8 cellular contexts compared by ENCODE assay signal in genomic region chr10:123007558-123008378, GRCh38. TPM values are rescaled to one million over a fixed set of nuclear protein-coding genes. Genes with fewer than 3 reads are reported as not detected.
A peak's percentile ranks its signal among the peaks of the same experiment; 100 is the strongest.
DNase-seq lines count a peak whose midpoint lies in the region; ATAC-seq, FAIRE-seq and TF ChIP-seq lines count a peak whose summit lies in the region.

No MANE protein-coding gene starts in this region.

- peaks cover 36% of the 10 kb centered on the region for H3K36me3 Mint-ChIP-seq in CD8-positive, alpha-beta T cell

- DNase-seq in CD8-positive, alpha-beta T cell: peak; percentile 18 to 67 (median 50)
- DNase-seq in IMR-90: peak; percentile 62
- DNase-seq in SW480 (ENCODE audit: low spot score): peak; percentile 70
- DNase-seq in K562 (ENCODE audit: extremely low read depth in 1 of 4, low spot score in 3 of 4): peak; percentile 10 to 71 (median 28)
- DNase-seq in NCI-H187 (lab: John Stamatoyannopoulos, UW): no peak

- intact Hi-C loops in CD8-positive, alpha-beta T cell (cut with DNase I, micrococcal nuclease): loop anchor here (1.0 to 10.0 kb wide), 11 partner anchors 27 to 1907 kb away; partner anchors contain the start of genes BUB3 (in 2 of the 2), C10orf88 (in 2 of the 2), FAM24B (in 2 of the 2) and LHPP (in 2 of the 2)
- intact Hi-C loops in IMR-90 (cut with micrococcal nuclease) (loop anchor here (2.0 kb wide), 1 partner anchor 51 kb away; no protein-coding TSS in a partner anchor), K562 (cut with micrococcal nuclease) (no loop called here)

- CTCF ChIA-PET in CD8-positive, alpha-beta T cell (lab: Charles Lee): interaction anchor here (1.2 to 1.3 kb wide), 2 partner anchors 27 to 54 kb away, joined by 3 to 7 read pairs; partner anchors contain the start of genes C10orf88 and PSTK
- CTCF ChIA-PET in IMR-90 (lab: Yijun Ruan, JAX) (interaction anchor here (0.7 to 0.9 kb wide), 2 partner anchors 8 to 27 kb away, joined by 3 read pairs; no protein-coding TSS in a partner anchor), K562 (lab: Yijun Ruan, JAX; ENCODE audit: low intra/inter-chr PET ratio) (no interaction called here)

- H3K27me3 ChIP-seq in CD8-positive, alpha-beta T cell (ENCODE audit: insufficient read depth, low read length): no peaks in the 10 kb centered on the region
- H3K27me3 ChIP-seq in IMR-90 (ENCODE audit: control insufficient read depth, insufficient read depth, low read length) (no peaks in the 10 kb centered on the region), K562 (ENCODE audit: control insufficient read depth in 2 of 2, insufficient read depth in 2 of 2, low read length in 2 of 2) (no peaks in the 10 kb centered on the region), iPS-20b (ENCODE audit: insufficient read depth, low read length) (peaks cover 24% of the 10 kb centered on the region)

- no peaks in the 10 kb centered on the region for H3K27me3 Mint-ChIP-seq in CD8-positive, alpha-beta T cell (ENCODE audit: low read depth)

- peaks cover 70% of the 10 kb centered on the region for H3K79me2 ChIP-seq in K562 (ENCODE audit: control insufficient read depth, insufficient read depth, low read length)

- H2AK9ac ChIP-seq in IMR-90 (replicated peaks; ENCODE audit: low read depth, low read length, poor library complexity): peak overlapping the region; percentile 97

- TF ChIP-seq RAD21 in IMR-90 (IDR thresholded peaks at IDR 0.05; ENCODE audit: low read length) (no peak), K562 (CRISPR knock-in tag; conservative IDR thresholded peaks at IDR 0.05 in 1 of 2, IDR thresholded peaks at IDR 0.05 in 1 of 2) (no peak)

- no peak overlapping the region for H2BK20ac ChIP-seq in IMR-90 (ENCODE audit: low read depth, low read length)

- no peak for TF ChIP-seq CTCF in CD8-positive, alpha-beta T cell (IDR thresholded peaks at IDR 0.05)
- TF ChIP-seq CTCF in IMR-90 (conservative IDR thresholded peaks at IDR 0.05; ENCODE audit: low read depth, low read length): 0 out of 2 replicates have a peak, but pooled peaks have one; percentile 0
- no peak for TF ChIP-seq CTCF in K562 (IDR thresholded peaks at IDR 0.05 in 2 of 3, conservative IDR thresholded peaks at IDR 0.05 in 1 of 3; ENCODE audit: insufficient read depth in 2 of 3, low read depth in 1 of 3, low read length in 3 of 3)

- peaks cover 14 to 30% of the 10 kb centered on the region in 2 experiments for H3K79me1 ChIP-seq in IMR-90 (ENCODE audit: low read depth in 1 of 2, low read length in 2 of 2)

- POLR2A ChIA-PET in CD8-positive, alpha-beta T cell (lab: Charles Lee): interaction anchor here (0.5 to 3.2 kb wide), 10 partner anchors 9 to 1350 kb away, joined by 3 to 31 read pairs (median 8); partner anchors contain the start of genes BUB3, C10orf88, PLEKHA1 and PSTK
- POLR2A ChIA-PET in IMR-90 (lab: Charles Lee; ENCODE audit: unreplicated experiment): interaction anchor here (0.6 to 1.5 kb wide), 2 partner anchors 12 to 13 kb away, joined by 3 to 4 read pairs; no protein-coding TSS in a partner anchor
- POLR2A ChIA-PET in K562 (lab: Yijun Ruan, JAX): interaction anchor here (1.0 to 1.8 kb wide), 3 partner anchors 9 to 77 kb away, joined by 4 to 9 read pairs (median 5); no protein-coding TSS in a partner anchor

- H3K9me3 ChIP-seq in CD8-positive, alpha-beta T cell (ENCODE audit: low read length): no peaks in the 10 kb centered on the region
- no peaks in the 10 kb centered on the region for H3K9me3 ChIP-seq in IMR-90 (ENCODE audit: control insufficient read depth, insufficient read depth, low read length)
- no peaks in the 10 kb centered on the region for H3K9me3 ChIP-seq in K562 (replicated peaks; ENCODE audit: control insufficient read depth, insufficient read depth, low read depth, low read length)
- H3K9me3 ChIP-seq in iPS-20b (ENCODE audit: insufficient read depth, low read depth, low read length): no peaks in the 10 kb centered on the region

- H3K9me1 ChIP-seq in IMR-90 (ENCODE audit: insufficient read depth, low read length) (no peaks in the 10 kb centered on the region), K562 (ENCODE audit: control insufficient read depth, insufficient read depth, low read length) (no peaks in the 10 kb centered on the region)

- TF ChIP-seq POLR2A in IMR-90 (IDR thresholded peaks at IDR 0.05; ENCODE audit: low read depth, low read length) (no peak), K562 (conservative IDR thresholded peaks at IDR 0.05) (no peak)

- dilution Hi-C loops in IMR-90 (cut with HindIII; ENCODE audit: low sequenced_read_pairs, unreplicated experiment): no loop called here

- H3K27ac Mint-ChIP-seq in CD8-positive, alpha-beta T cell: peak overlapping the region; percentile 99

- no peak overlapping the region for H2BK5ac ChIP-seq in IMR-90 (ENCODE audit: low read depth, low read length, poor library complexity, severe bottlenecking)

- no peaks in the 10 kb centered on the region for H3K9me3 Mint-ChIP-seq in CD8-positive, alpha-beta T cell

- no peak overlapping the region for H3K14ac ChIP-seq in IMR-90 (replicated peaks; ENCODE audit: low read depth, low read length)

- H3K4me1 Mint-ChIP-seq in CD8-positive, alpha-beta T cell (ENCODE audit: low read depth): peaks cover 64% of the 10 kb centered on the region

- TF ChIP-seq EP300 in K562 (IDR thresholded peaks at IDR 0.05; ENCODE audit: low read length): no peak

- peak overlapping the region; percentile 89 for H3K4me3 ChIP-seq in CD8-positive, alpha-beta T cell (ENCODE audit: low read depth, low read length)
- H3K4me3 ChIP-seq in IMR-90 (ENCODE audit: insufficient read depth, low read depth, low read length) (peak overlapping the region; percentile 66), K562 (peak overlapping the region; percentile 98), iPS-20b (ENCODE audit: low read length) (peak overlapping the region; percentile 81), skin epidermis (peak overlapping the region; percentile 68 to 98 (median 96))

- ATAC-seq in CD8-positive, alpha-beta T cell: peak; percentile 14
- ATAC-seq in GM21367 (IDR thresholded peaks at IDR 0.05; ENCODE audit: unreplicated experiment): peak; percentile 41
- ATAC-seq in IMR-90 (ENCODE audit: low read depth): peak; percentile 25; the same call in 1 of the 2 replicates
- ATAC-seq in K562: peak; percentile 72

- no peak overlapping the region for H3K18ac ChIP-seq in IMR-90 (ENCODE audit: low read depth, low read length)

- no peak overlapping the region for H2BK15ac ChIP-seq in IMR-90 (ENCODE audit: low read depth, low read length)

- 0% methylated on average over 11 of the region's 34 CpGs; no CpG with 5 or more reads in 1 of the 2 experiments for WGBS in IMR-90 (ENCODE audit: extremely low coverage in 2 of 2, insufficient read length in 1 of 2), 2 experiments
- 2% methylated on average over 28 of the region's 34 CpGs for WGBS in K562 (ENCODE audit: insufficient coverage, low coverage, missing lambda C conversion rate)

- H2BK120ac ChIP-seq in IMR-90 (ENCODE audit: low read depth, low read length): no peak overlapping the region

- H3K4me2 ChIP-seq in IMR-90 (ENCODE audit: low read depth, low read length) (peak overlapping the region; percentile 93), K562 (ENCODE audit: insufficient read depth, low read length) (peak overlapping the region; percentile 83)

- H2AFZ ChIP-seq in IMR-90 (replicated peaks; ENCODE audit: low read length, poor library complexity) (peak overlapping the region; percentile 100), K562 (ENCODE audit: low read depth, low read length) (peak overlapping the region; percentile 80)

- peak overlapping the region; percentile 63 for H3K23ac ChIP-seq in IMR-90 (ENCODE audit: low read depth, low read length)

- 0 out of 2 replicates have a peak overlapping the region, but pooled peaks have one; percentile 43 for H3K56ac ChIP-seq in IMR-90 (ENCODE audit: extremely low read depth, insufficient read depth, low read length)

- H3K36me3 ChIP-seq in CD8-positive, alpha-beta T cell (ENCODE audit: insufficient read depth, low read length): peaks cover 5% of the 10 kb centered on the region
- H3K36me3 ChIP-seq in IMR-90 (ENCODE audit: control insufficient read depth, insufficient read depth, low read length) (no peaks in the 10 kb centered on the region), K562 (ENCODE audit: control insufficient read depth, insufficient read depth, low read length) (peaks cover 13% of the 10 kb centered on the region; the same call in 2 of the 3 replicates), iPS-20b (ENCODE audit: insufficient read depth, low read depth, low read length) (0 out of 2 replicates have a peak, but pooled peaks cover 5% of the 10 kb centered on the region)

- no peaks in the 10 kb centered on the region; the same call in 1 of the 2 replicates for H4K20me1 ChIP-seq in IMR-90 (ENCODE audit: insufficient read depth, low read length)
- H4K20me1 ChIP-seq in K562 (replicated peaks; ENCODE audit: control insufficient read depth, insufficient read depth, low read length): no peaks in the 10 kb centered on the region

- 0 out of 2 replicates have a peak overlapping the region, but pooled peaks have one; percentile 1 for H3K4ac ChIP-seq in IMR-90 (ENCODE audit: low read depth, low read length)

- peak overlapping the region; percentile 83 for H3K9ac ChIP-seq in IMR-90 (ENCODE audit: low read depth, low read length)
- H3K9ac ChIP-seq in K562 (ENCODE audit: insufficient read depth in 1 of 2, low read depth in 2 of 2, low read length in 2 of 2): peak overlapping the region; percentile 91 to 97
- peak overlapping the region; percentile 87 for H3K9ac ChIP-seq in iPS-20b (ENCODE audit: low read depth, low read length)

- H3K4me1 ChIP-seq in CD8-positive, alpha-beta T cell (ENCODE audit: insufficient read depth, low read length): peaks cover 48% of the 10 kb centered on the region
- H3K4me1 ChIP-seq in IMR-90 (ENCODE audit: control insufficient read depth, insufficient read depth, low read length) (no peaks in the 10 kb centered on the region), K562 (replicated peaks in 1 of 2; ENCODE audit: control insufficient read depth in 2 of 2, insufficient read depth in 2 of 2, low read length in 2 of 2) (peaks cover 11 to 16% of the 10 kb centered on the region in 2 experiments; a peak in 4 of 5 replicates), iPS-20b (ENCODE audit: insufficient read depth, low read length) (peaks cover 9% of the 10 kb centered on the region; the same call in 1 of the 2 replicates)

- H3K27ac ChIP-seq in CD8-positive, alpha-beta T cell (ENCODE audit: low read depth, low read length): peak overlapping the region; percentile 98
- H3K27ac ChIP-seq in IMR-90 (ENCODE audit: insufficient read depth, low read length): no peak overlapping the region; the same call in 1 of the 2 replicates
- peak overlapping the region; percentile 92 for H3K27ac ChIP-seq in K562 (ENCODE audit: extremely low read depth, low read depth, low read length)
- no peak overlapping the region for H3K27ac ChIP-seq in iPS-20b (ENCODE audit: low read length)
- H3K27ac ChIP-seq in skin epidermis: peak overlapping the region; percentile 58 to 98 (median 94)

- H3K4me3 Mint-ChIP-seq in CD8-positive, alpha-beta T cell: peak overlapping the region; percentile 97

- H4K8ac ChIP-seq in IMR-90 (ENCODE audit: low read depth in 2 of 2, low read length in 2 of 2): no peak overlapping the region

- BruUV-seq in IMR-90 (replicated peaks; lab: Mats Ljungman, UMichigan) (no TSS peak), K562 (replicated peaks; lab: Mats Ljungman, UMichigan) (TSS peak; percentile 35)

- in situ Hi-C loops in IMR-90 (cut with MboI; ENCODE audit: low sequenced_read_pairs) (no loop called here), K562 (cut with MboI) (no loop called here)

- H2AK5ac ChIP-seq in IMR-90 (ENCODE audit: low read depth, low read length): no peak overlapping the region; the same call in 1 of the 2 replicates

- H4K91ac ChIP-seq in IMR-90 (ENCODE audit: insufficient read depth, low read depth, low read length): no peak overlapping the region

- peak; percentile 79 for FAIRE-seq in K562 (lab: Jason Lieb, UNC)

- H4K5ac ChIP-seq in IMR-90 (ENCODE audit: low read depth, low read length): no peak overlapping the region

RNA-seq across cellular contexts. Expression of gene IKZF5, which starts 0.8 kb away (rescaled TPM):
- total RNA-seq in CD8-positive, alpha-beta T cell: 10 to 100 TPM; 89.5 to 96.1 TPM
- total RNA-seq in IMR-90 (2012; rRNA removed) (2.9 and 4.2 TPM in 2 replicates), K562 (2014; rRNA removed) (3.8 and 5.4 TPM in 2 replicates), K562 (2014; rRNA removed; fragmentation: Illumina TruSeq; extraction: Trizol) (6.1 and 8.5 TPM in 2 replicates), K562 (2015; rRNA removed; fragmentation: Illumina TruSeq; extraction: Trizol) (4.4 and 5.4 TPM in 2 replicates), K562 (2021) (11.3 and 12.7 TPM in 2 replicates)
- polyA plus RNA-seq in IMR-90 (2012; rRNA removed) (4.4 and 5.1 TPM in 2 replicates), K562 (2011; rRNA removed) (12.4 and 12.5 TPM in 2 replicates), K562 (2014; fragmentation: Illumina TruSeq; extraction: Trizol) (12.9 and 19.6 TPM in 2 replicates), K562 (2014; fragmentation: Nextera tagmentation; extraction: Ambion mirVana) (10 to 100 TPM; 11.2 to 13.8 TPM), K562 (2014; rRNA removed) (8.5 and 13.6 TPM in 2 replicates)
- 0.87 and 1.2 TPM in 2 replicates for polyA plus RNA-seq in IMR-90 (2012; cell fraction: cytosol; rRNA removed)
- polyA plus RNA-seq in IMR-90 (2012; cell fraction: nucleus; rRNA removed; ENCODE audit: low replicate concordance): 4.0 and 12.1 TPM in 2 replicates
- 9.1 and 30.0 TPM in 2 replicates for total RNA-seq in K562 (2011; cell fraction: chromatin; rRNA removed; ENCODE audit: low replicate concordance)
- total RNA-seq in K562 (2011; cell fraction: nucleolus; rRNA removed): 5.0 and 6.7 TPM in 2 replicates
- 12.0 and 18.2 TPM in 2 replicates for total RNA-seq in K562 (2011; cell fraction: nucleoplasm; rRNA removed)
- 5.4 and 6.6 TPM in 2 replicates for polyA plus RNA-seq in K562 (2011; cell fraction: cytosol; rRNA removed)
- 12.2 and 12.3 TPM in 2 replicates for polyA plus RNA-seq in K562 (2011; cell fraction: nucleus; rRNA removed)
- polyA plus RNA-seq in K562 (2012): 4.7 and 7.7 TPM in 2 replicates
- polyA minus RNA-seq in K562 (2011; rRNA and poly(A)+ RNA removed): 13.9 and 15.3 TPM in 2 replicates
- polyA minus RNA-seq in K562 (2011; cell fraction: cytosol; rRNA and poly(A)+ RNA removed): 4.0 and 5.3 TPM in 2 replicates
- 5.5 and 10.9 TPM in 2 replicates for polyA minus RNA-seq in K562 (2011; cell fraction: nucleus; rRNA and poly(A)+ RNA removed)

RNA-seq across cellular contexts. Expression of gene ACADSB, which starts 1.0 kb away (rescaled TPM):
- 10 to 100 TPM; 18.2 to 18.5 TPM for total RNA-seq in CD8-positive, alpha-beta T cell
- 9.2 and 10.6 TPM in 2 replicates for total RNA-seq in IMR-90 (2012; rRNA removed)
- 3.8 and 6.2 TPM in 2 replicates for polyA plus RNA-seq in IMR-90 (2012; rRNA removed)
- 0.84 and 1.6 TPM in 2 replicates for polyA plus RNA-seq in IMR-90 (2012; cell fraction: cytosol; rRNA removed)
- polyA plus RNA-seq in IMR-90 (2012; cell fraction: nucleus; rRNA removed; ENCODE audit: low replicate concordance): 0.72 and 6.5 TPM in 2 replicates
- 4.9 and 17.0 TPM in 2 replicates for total RNA-seq in K562 (2011; cell fraction: chromatin; rRNA removed; ENCODE audit: low replicate concordance)
- 2.0 and 4.6 TPM in 2 replicates for total RNA-seq in K562 (2011; cell fraction: nucleolus; rRNA removed)
- 3.4 and 5.6 TPM in 2 replicates for total RNA-seq in K562 (2011; cell fraction: nucleoplasm; rRNA removed)
- 2.9 TPM in 2 replicates for total RNA-seq in K562 (2014; rRNA removed)
- 4.0 and 5.7 TPM in 2 replicates for total RNA-seq in K562 (2014; rRNA removed; fragmentation: Illumina TruSeq; extraction: Trizol)
- total RNA-seq in K562 (2015; rRNA removed; fragmentation: Illumina TruSeq; extraction: Trizol): 4.6 TPM in 2 replicates
- 7.8 and 8.0 TPM in 2 replicates for total RNA-seq in K562 (2021)
- 8.0 TPM in 2 replicates for polyA plus RNA-seq in K562 (2011; rRNA removed)
- 1.2 and 2.4 TPM in 2 replicates for polyA plus RNA-seq in K562 (2011; cell fraction: cytosol; rRNA removed)
- polyA plus RNA-seq in K562 (2011; cell fraction: nucleus; rRNA removed): 6.6 and 15.4 TPM in 2 replicates
- polyA plus RNA-seq in K562 (2012): 3.4 TPM in 2 replicates
- polyA plus RNA-seq in K562 (2014; fragmentation: Illumina TruSeq; extraction: Trizol): 5.0 and 5.8 TPM in 2 replicates
- 1 to 10 TPM; 4.7 to 9.1 TPM for polyA plus RNA-seq in K562 (2014; fragmentation: Nextera tagmentation; extraction: Ambion mirVana)
- polyA plus RNA-seq in K562 (2014; rRNA removed): 5.5 and 6.0 TPM in 2 replicates
- 6.0 and 6.2 TPM in 2 replicates for polyA minus RNA-seq in K562 (2011; rRNA and poly(A)+ RNA removed)
- 2.4 and 3.2 TPM in 2 replicates for polyA minus RNA-seq in K562 (2011; cell fraction: cytosol; rRNA and poly(A)+ RNA removed)
- polyA minus RNA-seq in K562 (2011; cell fraction: nucleus; rRNA and poly(A)+ RNA removed): 3.1 and 6.6 TPM in 2 replicates

RNA-seq across cellular contexts. Expression of gene PSTK, which starts 27.6 kb away (rescaled TPM):
- total RNA-seq in CD8-positive, alpha-beta T cell: 10 to 100 TPM; 20.5 to 20.9 TPM
- total RNA-seq in IMR-90 (2012; rRNA removed) (4.1 and 4.7 TPM in 2 replicates), K562 (2014; rRNA removed) (10.5 and 13.2 TPM in 2 replicates), K562 (2014; rRNA removed; fragmentation: Illumina TruSeq; extraction: Trizol) (16.3 and 18.9 TPM in 2 replicates), K562 (2015; rRNA removed; fragmentation: Illumina TruSeq; extraction: Trizol) (12.7 and 13.8 TPM in 2 replicates), K562 (2021) (14.3 and 17.0 TPM in 2 replicates)
- polyA plus RNA-seq in IMR-90 (2012; rRNA removed) (4.2 and 5.4 TPM in 2 replicates), K562 (2011; rRNA removed) (18.9 and 21.5 TPM in 2 replicates), K562 (2014; fragmentation: Illumina TruSeq; extraction: Trizol) (16.3 and 16.4 TPM in 2 replicates), K562 (2014; fragmentation: Nextera tagmentation; extraction: Ambion mirVana) (10 to 100 TPM; 46.5 to 49.7 TPM), K562 (2014; rRNA removed) (19.3 and 23.3 TPM in 2 replicates)
- 1.2 and 1.7 TPM in 2 replicates for polyA plus RNA-seq in IMR-90 (2012; cell fraction: cytosol; rRNA removed)
- 1.6 and 7.1 TPM in 2 replicates for polyA plus RNA-seq in IMR-90 (2012; cell fraction: nucleus; rRNA removed; ENCODE audit: low replicate concordance)
- total RNA-seq in K562 (2011; cell fraction: chromatin; rRNA removed; ENCODE audit: low replicate concordance): 7.6 and 11.3 TPM in 2 replicates
- 4.2 and 6.6 TPM in 2 replicates for total RNA-seq in K562 (2011; cell fraction: nucleolus; rRNA removed)
- total RNA-seq in K562 (2011; cell fraction: nucleoplasm; rRNA removed): 9.5 and 17.5 TPM in 2 replicates
- polyA plus RNA-seq in K562 (2011; cell fraction: cytosol; rRNA removed): 7.3 and 11.0 TPM in 2 replicates
- 8.7 and 9.7 TPM in 2 replicates for polyA plus RNA-seq in K562 (2011; cell fraction: nucleus; rRNA removed)
- 11.5 and 14.8 TPM in 2 replicates for polyA plus RNA-seq in K562 (2012)
- polyA minus RNA-seq in K562 (2011; rRNA and poly(A)+ RNA removed): 12.3 and 12.8 TPM in 2 replicates
- polyA minus RNA-seq in K562 (2011; cell fraction: cytosol; rRNA and poly(A)+ RNA removed): 4.7 and 4.9 TPM in 2 replicates
- 5.4 and 7.1 TPM in 2 replicates for polyA minus RNA-seq in K562 (2011; cell fraction: nucleus; rRNA and poly(A)+ RNA removed)

RNA-seq across cellular contexts. Expression of gene C10orf88, which starts 53.7 kb away (rescaled TPM):
- 1 to 10 TPM; 2.2 to 2.8 TPM for total RNA-seq in CD8-positive, alpha-beta T cell
- total RNA-seq in IMR-90 (2012; rRNA removed) (12.2 and 16.4 TPM in 2 replicates), K562 (2014; rRNA removed) (5.5 and 7.5 TPM in 2 replicates), K562 (2014; rRNA removed; fragmentation: Illumina TruSeq; extraction: Trizol) (9.2 and 10.8 TPM in 2 replicates), K562 (2015; rRNA removed; fragmentation: Illumina TruSeq; extraction: Trizol) (6.2 and 7.5 TPM in 2 replicates), K562 (2021) (6.5 and 7.8 TPM in 2 replicates)
- polyA plus RNA-seq in IMR-90 (2012; rRNA removed) (4.0 and 5.9 TPM in 2 replicates), K562 (2011; rRNA removed) (4.8 and 7.5 TPM in 2 replicates), K562 (2014; fragmentation: Illumina TruSeq; extraction: Trizol) (9.6 and 10.1 TPM in 2 replicates), K562 (2014; fragmentation: Nextera tagmentation; extraction: Ambion mirVana) (1 to 10 TPM; 2.5 to 3.0 TPM), K562 (2014; rRNA removed) (5.4 and 6.7 TPM in 2 replicates)
- polyA plus RNA-seq in IMR-90 (2012; cell fraction: cytosol; rRNA removed): 0.79 and 1.4 TPM in 2 replicates
- 0.58 and 8.4 TPM in 2 replicates for polyA plus RNA-seq in IMR-90 (2012; cell fraction: nucleus; rRNA removed; ENCODE audit: low replicate concordance)
- total RNA-seq in K562 (2011; cell fraction: chromatin; rRNA removed; ENCODE audit: low replicate concordance): 4.6 and 15.2 TPM in 2 replicates
- total RNA-seq in K562 (2011; cell fraction: nucleolus; rRNA removed): 1.3 and 1.7 TPM in 2 replicates
- 2.5 and 4.4 TPM in 2 replicates for total RNA-seq in K562 (2011; cell fraction: nucleoplasm; rRNA removed)
- polyA plus RNA-seq in K562 (2011; cell fraction: cytosol; rRNA removed): 1.1 and 1.8 TPM in 2 replicates
- polyA plus RNA-seq in K562 (2011; cell fraction: nucleus; rRNA removed): 3.9 and 5.2 TPM in 2 replicates
- 4.6 and 7.1 TPM in 2 replicates for polyA plus RNA-seq in K562 (2012)
- 11.9 and 13.3 TPM in 2 replicates for polyA minus RNA-seq in K562 (2011; rRNA and poly(A)+ RNA removed)
- polyA minus RNA-seq in K562 (2011; cell fraction: cytosol; rRNA and poly(A)+ RNA removed): 2.1 and 2.9 TPM in 2 replicates
- 1.9 and 7.8 TPM in 2 replicates for polyA minus RNA-seq in K562 (2011; cell fraction: nucleus; rRNA and poly(A)+ RNA removed)

Comparison
In these comparisons a context has a peak if more than half of its experiments do, and no peak if none do; other contexts are left out.
1. ATAC-seq: peak in every context shown above with its lines; median percentile 72 in K562; 41 in GM21367; 25 in IMR-90; 14 in CD8-positive, alpha-beta T cell.
2. DNase-seq: peak in CD8-positive, alpha-beta T cell (7 of 7), IMR-90 (single experiment), SW480 (single experiment) and K562 (4 of 4); none in NCI-H187 (0 of 2).
3. H3K27ac ChIP-seq: peak in CD8-positive, alpha-beta T cell (single experiment), K562 (single experiment) and skin epidermis (21 of 21); none in IMR-90 (single experiment) and iPS-20b (single experiment).
4. Peak in every context shown above with its lines, with median percentiles within 50 percentile points of each other: H3K4me3 ChIP-seq and H3K9ac ChIP-seq.